13 cellular contexts compared by ENCODE assay signal in genomic region chr21:32359719-32360260, GRCh38. TPM values are rescaled to one million over a fixed set of nuclear protein-coding genes. Genes with fewer than 3 reads are reported as not detected.
DNase-seq lines count a peak whose midpoint lies in the region; ATAC-seq and TF ChIP-seq lines count a peak whose summit lies in the region.
"Had no signal": no experiment of that assay in that cellular context is flagged by ENCODE, and none has a peak within 500 bp of the region (broad histone marks: within the 10 kb centered on the region; RNA-seq: fewer than 3 reads in every experiment).

No MANE protein-coding gene starts in this region.

- in situ Hi-C loops in Caki2 (cut with HindIII; ENCODE audit: low pct_unique_long_range_greater_than_20kb, low sequenced_read_pairs): no loop called here

- DNase-seq in Caki2 (ENCODE audit: low read depth) (peak; percentile 34), HFF-Myc (ENCODE audit: extremely low read depth, low read depth) (no peak), WERI-Rb-1 (peak; percentile 49), kidney tubule cell (ENCODE audit: low spot score) (peak; percentile 41), COLO829 (ENCODE audit: low spot score) (no peak), NCI-H2029 (lab: John Stamatoyannopoulos, UW) (no peak), iPS-NIHi7 (ENCODE audit: extremely low spot score) (no peak)
- DNase-seq: activated naive CD8-positive, alpha-beta T cell treated with anti-CD3 and anti-CD28 coated beads, Interleukin-2, amount 50 U/mL, for 24 hours; glutamatergic neuron; naive thymus-derived CD4-positive, alpha-beta T cell had no signal

- H3K36me3 ChIP-seq in WERI-Rb-1: peaks cover 79% of the 10 kb centered on the region

- TF ChIP-seq CTCF in HFF-Myc (IDR thresholded peaks at IDR 0.05; ENCODE audit: low read depth, low read length, missing control alignments): peak; percentile 31
- peak; percentile 68 for TF ChIP-seq CTCF in WERI-Rb-1 (IDR thresholded peaks at IDR 0.05; ENCODE audit: low read depth, low read length)

- no peak overlapping the region for H3K27ac ChIP-seq in WERI-Rb-1
- H3K27ac ChIP-seq: HL-60 had no signal

- no peaks in the 10 kb centered on the region for H3K27me3 ChIP-seq in WERI-Rb-1 (ENCODE audit: insufficient read depth, low read depth, severe bottlenecking)

- H3K4me3 ChIP-seq in HFF-Myc (replicated peaks; ENCODE audit: low read depth, low read length) (no peak overlapping the region), WERI-Rb-1 (ENCODE audit: low read depth, low read length) (no peak overlapping the region)

- ATAC-seq in HG03045 (IDR thresholded peaks at IDR 0.05; ENCODE audit: unreplicated experiment): no peak
- ATAC-seq: activated CD4-positive, CD25-positive, alpha-beta regulatory T cell treated with anti-CD3 and anti-CD28 coated beads, Interleukin-2, amount 50 U/mL, for 24 hours; activated naive CD8-positive, alpha-beta T cell treated with anti-CD3 and anti-CD28 coated beads, Interleukin-2, amount 50 U/mL, for 24 hours; naive thymus-derived CD4-positive, alpha-beta T cell had no signal

- H3K9me3 ChIP-seq in WERI-Rb-1 (ENCODE audit: severe bottlenecking): no peaks in the 10 kb centered on the region

RNA-seq across cellular contexts. Expression of gene URB1, which starts 33.0 kb away (rescaled TPM):
- total RNA-seq in Caki2 (2014; rRNA removed; shearing (Covaris generic); ENCODE audit: low replicate concordance): 9.6 TPM in 2 replicates

RNA-seq across cellular contexts. Expression of gene EVA1C, which starts 52.7 kb away (rescaled TPM):
- total RNA-seq in Caki2 (2014; rRNA removed; shearing (Covaris generic); ENCODE audit: low replicate concordance): not detected in 2 replicates

Comparison
In these comparisons a context has a peak if more than half of its experiments do, and no peak if none do; other contexts are left out.
1. DNase-seq: peak in Caki2 (single experiment), WERI-Rb-1 (single experiment) and kidney tubule cell (single experiment); none in HFF-Myc (single experiment), COLO829 (single experiment), NCI-H2029 (single experiment) and iPS-NIHi7 (single experiment).